Comparison of ENCODE assay signal across 24 cellular contexts in genomic region chr13:113485545-113485944, GRCh38.
"Had no signal": no experiment of that assay in that cellular context is flagged by ENCODE, and none has a peak within 500 bp of the region (broad histone marks: within the 10 kb centered on the region; RNA-seq: fewer than 3 reads in every experiment).

No MANE protein-coding gene starts in this region.

- H3K36me3 ChIP-seq: ascending aorta, uterus had no signal

- H3K4me3 ChIP-seq: ascending aorta, tibial nerve, uterus had no signal

- H3K9me3 Mint-ChIP-seq: activated CD4-positive, alpha-beta T cell treated with anti-CD3 and anti-CD28 coated beads, Interleukin-2, amount 10 ng/mL, durations not matched to agents 7 days and 5 days; activated T-cell treated with anti-CD3 and anti-CD28 coated beads, Interleukin-2, amount 50 U/mL, for 72 hours; immature natural killer cell; natural killer cell had no signal

- DNase-seq: activated CD4-positive, alpha-beta T cell treated with anti-CD3 and anti-CD28 coated beads, Interleukin-2, amount 10 ng/mL, durations not matched to agents 7 days and 5 days; activated effector memory CD4-positive, alpha-beta T cell treated with anti-CD3 and anti-CD28 coated beads, Interleukin-2, amount 50 U/mL, for 16 hours; activated naive CD4-positive, alpha-beta T cell treated with anti-CD3 and anti-CD28 coated beads, Interleukin-2, amount 50 U/mL, for 16 hours; activated T-cell treated with anti-CD3 and anti-CD28 coated beads, Interleukin-2, amount 50 U/mL, for 72 hours; cerebellar nuclear complex; cortex of kidney; erythroblast; foreskin melanocyte; head of caudate nucleus; immature natural killer cell; kidney glomerular epithelial cell; mesenchymal stem cell; natural killer cell; stimulated activated CD4-positive, alpha-beta T cell treated with anti-CD3 and anti-CD28 coated beads, Interleukin-12 subunit alpha, Interleukin-12 subunit beta, amount 100 ng/mL, for 4 hours; stimulated activated CD4-positive, alpha-beta T cell treated with anti-CD3 and anti-CD28 coated beads, Interleukin-1b, Interleukin-23, amount 100 ng/mL, for 48 hours; stimulated activated CD8-positive, alpha-beta memory T cell treated with anti-CD3 and anti-CD28 coated beads, Interleukin-4, amount 100 ng/mL, for 48 hours; stimulated activated naive CD4-positive, alpha-beta T cell treated with Interleukin-2 at 50 U/mL for 16 hours; T-helper 1 cell; T-helper 9 cell; uterus had no signal

- H3K27me3 Mint-ChIP-seq: activated CD4-positive, alpha-beta T cell treated with anti-CD3 and anti-CD28 coated beads, Interleukin-2, amount 10 ng/mL, durations not matched to agents 7 days and 5 days had no signal

- H3K4me3 Mint-ChIP-seq: activated CD4-positive, alpha-beta T cell treated with anti-CD3 and anti-CD28 coated beads, Interleukin-2, amount 10 ng/mL, durations not matched to agents 7 days and 5 days; activated T-cell treated with anti-CD3 and anti-CD28 coated beads, Interleukin-2, amount 50 U/mL, for 72 hours; immature natural killer cell; natural killer cell had no signal

- H3K27me3 ChIP-seq: ascending aorta, tibial nerve, uterus had no signal

- H3K9me3 ChIP-seq: ascending aorta, neutrophil, tibial nerve, uterus had no signal

- ATAC-seq: activated T-cell treated with anti-CD3 and anti-CD28 coated beads, Interleukin-2, amount 50 U/mL, for 72 hours; natural killer cell had no signal

- H3K27ac Mint-ChIP-seq: activated CD4-positive, alpha-beta T cell treated with anti-CD3 and anti-CD28 coated beads, Interleukin-2, amount 10 ng/mL, durations not matched to agents 7 days and 5 days; activated T-cell treated with anti-CD3 and anti-CD28 coated beads, Interleukin-2, amount 50 U/mL, for 72 hours; immature natural killer cell; natural killer cell had no signal

- H3K4me1 ChIP-seq: parathyroid adenoma had no signal

- H3K36me3 Mint-ChIP-seq: immature natural killer cell, natural killer cell had no signal

- H3K27ac ChIP-seq: ascending aorta, neutrophil, parathyroid adenoma, tibial nerve, uterus had no signal

- H2AFZ ChIP-seq: parathyroid adenoma had no signal
